8 cellular contexts compared by ENCODE assay signal in genomic region chr2:69306897-69307695, GRCh38.
DNase-seq lines count a peak whose midpoint lies in the region; ATAC-seq and TF ChIP-seq lines count a peak whose summit lies in the region.

No MANE protein-coding gene starts in this region.

- peak overlapping the region; percentile 81 for H3K4me2 ChIP-seq in IMR-90 (ENCODE audit: low read depth, low read length)

- H3K27me3 ChIP-seq in IMR-90 (ENCODE audit: control insufficient read depth, insufficient read depth, low read length), result no peaks in the 10 kb centered on the region

- H3K14ac ChIP-seq in IMR-90 (replicated peaks; ENCODE audit: low read depth, low read length), result peak overlapping the region; percentile 97

- peak overlapping the region; percentile 64 for H3K9ac ChIP-seq in IMR-90 (ENCODE audit: low read depth, low read length)

- intact Hi-C loops in IMR-90 (cut with micrococcal nuclease), result loop anchor here (1.0 to 5.0 kb wide), 9 partner anchors 65 to 364 kb away; partner anchors contain the start of gene ANTXR1

- H3K36me3 Mint-ChIP-seq in natural killer cell treated with Interleukin-12 subunit alpha and Interleukin-12 subunit beta and Interleukin-15 and Interleukin-18, amount 100 ng/mL, for 72 hours, result no peaks in the 10 kb centered on the region
- peaks cover 6 to 7% of the 10 kb centered on the region in 2 donors for H3K36me3 Mint-ChIP-seq in stimulated activated naive B cell treated with anti-CD40 and anti-IgM and Interleukin-4, amounts not matched to agents 10 μg/mL and 1 μg/mL and 100 μg/mL, for 72 hours

- peaks cover 16 to 26% of the 10 kb centered on the region in 2 donors for H3K27me3 Mint-ChIP-seq in natural killer cell treated with Interleukin-12 subunit alpha and Interleukin-12 subunit beta and Interleukin-15 and Interleukin-18, amount 100 ng/mL, for 72 hours
- H3K27me3 Mint-ChIP-seq in stimulated activated naive B cell treated with anti-CD40 and anti-IgM and Interleukin-4, amounts not matched to agents 10 μg/mL and 1 μg/mL and 100 μg/mL, for 72 hours, result peaks cover 20 to 40% of the 10 kb centered on the region in 2 donors

- H2BK5ac ChIP-seq in IMR-90 (ENCODE audit: low read depth, low read length, poor library complexity, severe bottlenecking), result peak overlapping the region; percentile 77

- H2BK120ac ChIP-seq in IMR-90 (ENCODE audit: low read depth, low read length), result peak overlapping the region; percentile 98

- WGBS in IMR-90 (ENCODE audit: extremely low coverage in 2 of 2, insufficient read length in 1 of 2), 2 experiments, result 10% methylated on average over 5 of the region's 58 CpGs; no CpG with 5 or more reads in 1 of the 2 experiments

- H3K27ac Mint-ChIP-seq in natural killer cell treated with Interleukin-12 subunit alpha and Interleukin-12 subunit beta and Interleukin-15 and Interleukin-18, amount 100 ng/mL, for 72 hours, result no peak overlapping the region
- H3K27ac Mint-ChIP-seq in stimulated activated naive B cell treated with anti-CD40 and anti-IgM and Interleukin-4, amounts not matched to agents 10 μg/mL and 1 μg/mL and 100 μg/mL, for 72 hours, result no peak overlapping the region

- H4K8ac ChIP-seq in IMR-90 (ENCODE audit: low read depth in 2 of 2, low read length in 2 of 2), result peak overlapping the region; percentile 95 to 96

- no peaks in the 10 kb centered on the region for H3K9me3 Mint-ChIP-seq in natural killer cell treated with Interleukin-12 subunit alpha and Interleukin-12 subunit beta and Interleukin-15 and Interleukin-18, amount 100 ng/mL, for 72 hours
- peaks cover 5 to 7% of the 10 kb centered on the region in 2 donors for H3K9me3 Mint-ChIP-seq in stimulated activated naive B cell treated with anti-CD40 and anti-IgM and Interleukin-4, amounts not matched to agents 10 μg/mL and 1 μg/mL and 100 μg/mL, for 72 hours

- H3K9me3 ChIP-seq in IMR-90 (ENCODE audit: control insufficient read depth, insufficient read depth, low read length), result peaks cover 5% of the 10 kb centered on the region

- no peaks in the 10 kb centered on the region for H4K20me1 ChIP-seq in IMR-90 (ENCODE audit: insufficient read depth, low read length)

- peaks cover 0 to 17% of the 10 kb centered on the region in 2 experiments; a peak in 2 of 4 replicates for H3K79me1 ChIP-seq in IMR-90 (ENCODE audit: low read depth in 1 of 2, low read length in 2 of 2)

- no peaks in the 10 kb centered on the region for H3K36me3 ChIP-seq in IMR-90 (ENCODE audit: control insufficient read depth, insufficient read depth, low read length)

- dilution Hi-C loops in IMR-90 (cut with HindIII; ENCODE audit: low sequenced_read_pairs, unreplicated experiment), result loop anchor here (25.0 kb wide), 1 partner anchor 295 kb away; the partner anchor contains the start of gene ANTXR1

- POLR2A ChIA-PET in IMR-90 (lab: Charles Lee; ENCODE audit: unreplicated experiment), result no interaction called here

- H2BK15ac ChIP-seq in IMR-90 (ENCODE audit: low read depth, low read length), result peak overlapping the region; percentile 99; the same call in 2 of the 3 replicates

- H2AFZ ChIP-seq in IMR-90 (replicated peaks; ENCODE audit: low read length, poor library complexity), result peak overlapping the region; percentile 98

- peak; percentile 57 for TF ChIP-seq POLR2A in IMR-90 (IDR thresholded peaks at IDR 0.05; ENCODE audit: low read depth, low read length)

- H4K5ac ChIP-seq in IMR-90 (ENCODE audit: low read depth, low read length), result peak overlapping the region; percentile 82

- peak overlapping the region; percentile 99 for H3K4ac ChIP-seq in IMR-90 (ENCODE audit: low read depth, low read length)

- H3K9me1 ChIP-seq in IMR-90 (ENCODE audit: insufficient read depth, low read length), result peaks cover 19% of the 10 kb centered on the region

- H3K4me1 Mint-ChIP-seq in natural killer cell treated with Interleukin-12 subunit alpha and Interleukin-12 subunit beta and Interleukin-15 and Interleukin-18, amount 100 ng/mL, for 72 hours (ENCODE audit: low read depth in 2 of 2), result peaks cover 21 to 27% of the 10 kb centered on the region in 2 donors
- peaks cover 21 to 28% of the 10 kb centered on the region in 2 donors for H3K4me1 Mint-ChIP-seq in stimulated activated naive B cell treated with anti-CD40 and anti-IgM and Interleukin-4, amounts not matched to agents 10 μg/mL and 1 μg/mL and 100 μg/mL, for 72 hours

- CTCF ChIA-PET in IMR-90 (lab: Yijun Ruan, JAX), result interaction anchor here (0.8 to 1.9 kb wide), 4 partner anchors 13 to 364 kb away, joined by 3 to 5 read pairs (median 4); no protein-coding TSS in a partner anchor

- in situ Hi-C loops in Caki2 (cut with HindIII; ENCODE audit: low pct_unique_long_range_greater_than_20kb, low sequenced_read_pairs), result loop anchor here (25.0 kb wide), 1 partner anchor 295 kb away; the partner anchor contains the start of gene ANTXR1
- in situ Hi-C loops in IMR-90 (cut with MboI; ENCODE audit: low sequenced_read_pairs), result loop anchor here (5.0 kb wide), 2 partner anchors 295 to 360 kb away; partner anchors contain the start of gene ANTXR1

- H3K4me3 ChIP-seq in IMR-90 (ENCODE audit: insufficient read depth, low read depth, low read length) (peak overlapping the region; percentile 35; the same call in 1 of the 2 replicates), fibroblast of villous mesenchyme (ENCODE audit: low read depth, low read length) (peak overlapping the region; percentile 59)

- peak overlapping the region; percentile 92 for H2AK9ac ChIP-seq in IMR-90 (replicated peaks; ENCODE audit: low read depth, low read length, poor library complexity)

- BruUV-seq in IMR-90 (replicated peaks; lab: Mats Ljungman, UMichigan), result no TSS peak

- peaks cover 31% of the 10 kb centered on the region for H3K4me1 ChIP-seq in IMR-90 (ENCODE audit: control insufficient read depth, insufficient read depth, low read length)

- peak overlapping the region; percentile 71 for H3K27ac ChIP-seq in IMR-90 (ENCODE audit: insufficient read depth, low read length)

- peak; percentile 93 for TF ChIP-seq CTCF in IMR-90 (conservative IDR thresholded peaks at IDR 0.05; ENCODE audit: low read depth, low read length)
- peak; percentile 75 for TF ChIP-seq CTCF in fibroblast of villous mesenchyme (IDR thresholded peaks at IDR 0.05; ENCODE audit: insufficient read depth, low read depth, low read length)

- H3K4me3 Mint-ChIP-seq in natural killer cell treated with Interleukin-12 subunit alpha and Interleukin-12 subunit beta and Interleukin-15 and Interleukin-18, amount 100 ng/mL, for 72 hours, result peak overlapping the region; percentile 59
- H3K4me3 Mint-ChIP-seq in stimulated activated naive B cell treated with anti-CD40 and anti-IgM and Interleukin-4, amounts not matched to agents 10 μg/mL and 1 μg/mL and 100 μg/mL, for 72 hours, result peak overlapping the region; percentile 76 to 80

- peak overlapping the region; percentile 99 for H2AK5ac ChIP-seq in IMR-90 (ENCODE audit: low read depth, low read length)

- ATAC-seq in GM21528 (IDR thresholded peaks at IDR 0.05; ENCODE audit: low FRiP score, unreplicated experiment), result peak; percentile 81
- peak; percentile 90 for ATAC-seq in IMR-90 (ENCODE audit: low read depth)
- ATAC-seq in natural killer cell treated with Interleukin-12 subunit alpha and Interleukin-12 subunit beta and Interleukin-15 and Interleukin-18, amount 100 ng/mL, for 72 hours, result peak; percentile 88
- peak; percentile 94 for ATAC-seq in stimulated activated naive B cell treated with anti-CD40 and anti-IgM and Interleukin-4, amounts not matched to agents 10 μg/mL and 1 μg/mL and 100 μg/mL, for 72 hours (replicated peaks)

- H2BK20ac ChIP-seq in IMR-90 (ENCODE audit: low read depth, low read length), result peak overlapping the region; percentile 93

- DNase-seq in Caki2 (ENCODE audit: low read depth) (peak; percentile 55), IMR-90 (peak; percentile 77), RPMI7951 (ENCODE audit: low read depth) (peak; percentile 85), fibroblast of villous mesenchyme (ENCODE audit: low read depth) (peak; percentile 90)
- DNase-seq in activated T-helper 9 cell treated with anti-CD3 and anti-CD28 coated beads, Interleukin-2, amount 50 U/mL, for 16 hours (ENCODE audit: low read depth), result peak; percentile 31
- DNase-seq in natural killer cell treated with Interleukin-12 subunit alpha and Interleukin-12 subunit beta and Interleukin-15 and Interleukin-18, amount 100 ng/mL, for 72 hours (ENCODE audit: low spot score), result peak; percentile 74
- peak; percentile 71 for DNase-seq in stimulated activated naive B cell treated with anti-CD40 and anti-IgM and Interleukin-4, amounts not matched to agents 10 μg/mL and 1 μg/mL and 100 μg/mL, for 72 hours

- H3K18ac ChIP-seq in IMR-90 (ENCODE audit: low read depth, low read length), result peak overlapping the region; percentile 76

- H4K91ac ChIP-seq in IMR-90 (ENCODE audit: insufficient read depth, low read depth, low read length), result peak overlapping the region; percentile 99

- peak overlapping the region; percentile 93; the same call in 1 of the 2 replicates for H3K23ac ChIP-seq in IMR-90 (ENCODE audit: low read depth, low read length)

- peak; percentile 98 for TF ChIP-seq RAD21 in IMR-90 (IDR thresholded peaks at IDR 0.05; ENCODE audit: low read length)

- peak overlapping the region; percentile 70 for H3K56ac ChIP-seq in IMR-90 (ENCODE audit: extremely low read depth, insufficient read depth, low read length)

TF ChIP-seq in IMR-90, 13 proteins besides CTCF, POLR2A, EP300 and RAD21:
- TF ChIP-seq RCOR1 (IDR thresholded peaks at IDR 0.05; ENCODE audit: insufficient replicate concordance, low read length) (peak; percentile 50), MAZ (IDR thresholded peaks at IDR 0.05; ENCODE audit: borderline replicate concordance, low read depth, low read length) (peak; percentile 74; the same call in 1 of the 2 replicates), SMC3 (IDR thresholded peaks at IDR 0.05; ENCODE audit: low read depth, low read length) (peak; percentile 95), NFE2L2 (IDR thresholded peaks at IDR 0.05; ENCODE audit: low read depth, low read length) (no peak), CHD1 (IDR thresholded peaks at IDR 0.05; ENCODE audit: low read depth, low read length) (no peak)
TF ChIP-seq in IMR-90: peak in this region for 3.

Comparison
In these comparisons a context has a peak if more than half of its experiments do, and no peak if none do; other contexts are left out.
1. Peak in every context shown above with its lines: DNase-seq, ATAC-seq, H3K4me3 ChIP-seq and H3K27ac ChIP-seq.
2. DNase-seq: peak in every context shown above with its lines; median percentile 90 in fibroblast of villous mesenchyme; 85 in RPMI7951; 77 in IMR-90; 74 in natural killer cell treated with Interleukin-12 subunit alpha and Interleukin-12 subunit beta and Interleukin-15 and Interleukin-18, amount 100 ng/mL, for 72 hours; 71 in stimulated activated naive B cell treated with anti-CD40 and anti-IgM and Interleukin-4, amounts not matched to agents 10 μg/mL and 1 μg/mL and 100 μg/mL, for 72 hours; 55 in Caki2; 31 in activated T-helper 9 cell treated with anti-CD3 and anti-CD28 coated beads, Interleukin-2, amount 50 U/mL, for 16 hours.